Comparison of ENCODE assay signal across 9 cellular contexts in genomic region chr20:1870792-1871550, GRCh38. TPM values are rescaled to one million over a fixed set of nuclear protein-coding genes. Genes with fewer than 3 reads are reported as not detected.
A peak's percentile ranks its signal among the peaks of the same experiment; 100 is the strongest.
DNase-seq lines count a peak whose midpoint lies in the region; ATAC-seq, FAIRE-seq and TF ChIP-seq lines count a peak whose summit lies in the region.
"Had no signal": no experiment of that assay in that cellular context is flagged by ENCODE, and none has a peak within 500 bp of the region (broad histone marks: within the 10 kb centered on the region; RNA-seq: fewer than 3 reads in every experiment).

No MANE protein-coding gene starts in this region.

- DNase-seq in WERI-Rb-1 (peak; percentile 29), small intestine (no peak)
- DNase-seq in activated CD4-positive, alpha-beta T cell treated with anti-CD3 and anti-CD28 coated beads for 4 hours, result no peak
- no peak for DNase-seq in NK-92 treated with Interleukin-12 subunit alpha and Interleukin-12 subunit beta, amount 100 ng/mL, for 24 hours (lab: John Stamatoyannopoulos, UW)
- DNase-seq: right cardiac atrium had no signal

- FAIRE-seq in small intestine (lab: Jason Lieb, UNC), result no peak

- H3K4me1 ChIP-seq in DOHH2 (ENCODE audit: control insufficient read depth, low read length) (peaks cover 23% of the 10 kb centered on the region), small intestine (ENCODE audit: control insufficient read depth in 2 of 2, insufficient read depth in 1 of 2, low read depth in 1 of 2, low read length in 1 of 2) (peaks cover 0 to 14% of the 10 kb centered on the region in 2 donors)

- H3K27me3 ChIP-seq in DOHH2 (ENCODE audit: control insufficient read depth, low read length) (peaks cover 58% of the 10 kb centered on the region), WERI-Rb-1 (ENCODE audit: insufficient read depth, low read depth, severe bottlenecking) (no peaks in the 10 kb centered on the region), small intestine (ENCODE audit: control insufficient read depth in 2 of 2, insufficient read depth in 2 of 2, low read length in 2 of 2) (no peaks in the 10 kb centered on the region)

- peak overlapping the region; percentile 65 for H3K4me2 ChIP-seq in DOHH2 (ENCODE audit: low read length)

- H3K9me3 ChIP-seq in DOHH2 (ENCODE audit: control insufficient read depth, insufficient read depth, low read length), result no peaks in the 10 kb centered on the region
- H3K9me3 ChIP-seq in WERI-Rb-1 (ENCODE audit: severe bottlenecking), result peaks cover 3% of the 10 kb centered on the region
- H3K9me3 ChIP-seq in small intestine (ENCODE audit: control insufficient read depth, low read depth), result no peaks in the 10 kb centered on the region

- WGBS in small intestine, 3 donors, result 26 to 45% (median 27%) methylated on average over 16 to 17 of the region's 17 CpGs

- no peaks in the 10 kb centered on the region for H3K9me2 ChIP-seq in DOHH2 (replicated peaks; ENCODE audit: control insufficient read depth, low read length)

- H3K4me3 ChIP-seq in DOHH2 (ENCODE audit: low read length) (peak overlapping the region; percentile 31), WERI-Rb-1 (ENCODE audit: low read depth, low read length) (no peak overlapping the region), small intestine (ENCODE audit: low read depth in 1 of 2, low read length in 2 of 2) (no peak overlapping the region)

- no peaks in the 10 kb centered on the region for H3K79me2 ChIP-seq in DOHH2 (ENCODE audit: control insufficient read depth, low read length)

- H3K27ac ChIP-seq in DOHH2 (ENCODE audit: low read depth, low read length), result 0 out of 2 replicates have a peak overlapping the region, but pooled peaks have one; percentile 14
- H3K27ac ChIP-seq in WERI-Rb-1, result no peak overlapping the region
- peak overlapping the region in 1 of 2 donors; percentile 22 for H3K27ac ChIP-seq in small intestine (ENCODE audit: low read depth in 1 of 2, low read length in 1 of 2)

- H3K36me3 ChIP-seq in DOHH2 (ENCODE audit: control insufficient read depth, low read length), result no peaks in the 10 kb centered on the region
- H3K36me3 ChIP-seq in WERI-Rb-1, result no peaks in the 10 kb centered on the region
- H3K36me3 ChIP-seq in small intestine (ENCODE audit: control insufficient read depth in 2 of 2, insufficient read depth in 2 of 2, low read length in 2 of 2), result no peaks in the 10 kb centered on the region

- H4K20me1 ChIP-seq in DOHH2 (ENCODE audit: control insufficient read depth, insufficient read depth, low read depth, low read length), result peaks cover 13% of the 10 kb centered on the region

- TF ChIP-seq CTCF in DOHH2 (IDR thresholded peaks at IDR 0.05; ENCODE audit: low read depth, low read length, poor library complexity, severe bottlenecking), result no peak
- no peak for TF ChIP-seq CTCF in WERI-Rb-1 (IDR thresholded peaks at IDR 0.05; ENCODE audit: low read depth, low read length)

- peak; percentile 47 for ATAC-seq in GM21367 (IDR thresholded peaks at IDR 0.05; ENCODE audit: unreplicated experiment)
- peak; percentile 65 for ATAC-seq in HG03432 (IDR thresholded peaks at IDR 0.05; ENCODE audit: unreplicated experiment)
- no peak for ATAC-seq in HG03460 (IDR thresholded peaks at IDR 0.05; ENCODE audit: unreplicated experiment)

- H3F3A ChIP-seq in DOHH2 (ENCODE audit: control insufficient read depth, insufficient read depth), result no peaks in the 10 kb centered on the region

RNA-seq across cellular contexts. Expression of gene SIRPA, which starts 24.2 kb away (rescaled TPM):
- polyA plus RNA-seq in small intestine, result 10 to 100 TPM; 11.4 to 27.0 (median 17.8) TPM
